17 cellular contexts compared by ENCODE assay signal in genomic region chr17:48634446-48635208, GRCh38. TPM values are rescaled to one million over a fixed set of nuclear protein-coding genes. Genes with fewer than 3 reads are reported as not detected.
DNase-seq lines count a peak whose midpoint lies in the region; ATAC-seq and TF ChIP-seq lines count a peak whose summit lies in the region.
"Had no signal": no experiment of that assay in that cellular context is flagged by ENCODE, and none has a peak within 500 bp of the region (broad histone marks: within the 10 kb centered on the region; RNA-seq: fewer than 3 reads in every experiment).

No MANE protein-coding gene starts in this region.

- no peaks in the 10 kb centered on the region for H3K9me3 ChIP-seq in Peyer's patch
- no peaks in the 10 kb centered on the region for H3K9me3 ChIP-seq in hepatocyte (ENCODE audit: low read depth)
- H3K9me3 ChIP-seq: SJSA1, vagina had no signal

- peak overlapping the region in 2 of 4 donors; percentile 40 to 52 for H3K4me3 ChIP-seq in Peyer's patch
- H3K4me3 ChIP-seq in hepatocyte = no peak overlapping the region
- H3K4me3 ChIP-seq: SJSA1, skin epidermis, vagina had no signal

- H3K4me2 ChIP-seq in hepatocyte = peak overlapping the region; percentile 64

- no peaks in the 10 kb centered on the region for H3K79me2 ChIP-seq in hepatocyte

- H2AFZ ChIP-seq in hepatocyte = no peak overlapping the region

- H3K36me3 ChIP-seq in Peyer's patch = no peaks in the 10 kb centered on the region
- H3K36me3 ChIP-seq in hepatocyte (replicated peaks; ENCODE audit: insufficient read depth, low read depth) = no peaks in the 10 kb centered on the region
- H3K36me3 ChIP-seq: SJSA1, vagina had no signal

- H3K36me3 Mint-ChIP-seq in activated CD8-positive, alpha-beta T cell treated with anti-CD3 and anti-CD28 coated beads, Interleukin-2, amount 10 ng/mL, durations not matched to agents 7 days and 5 days (ENCODE audit: low read depth) = no peaks in the 10 kb centered on the region
- no peaks in the 10 kb centered on the region for H3K36me3 Mint-ChIP-seq in activated CD8-positive, alpha-beta T cell treated with anti-CD3 and anti-CD28 coated beads for 36 hours (ENCODE audit: low read depth)
- H3K36me3 Mint-ChIP-seq: stimulated activated memory B cell treated with anti-CD40 and anti-IgM and Interleukin-4, amounts not matched to agents 10 μg/mL and 1 μg/mL and 100 μg/mL, for 72 hours had no signal

- no peaks in the 10 kb centered on the region for H3K9me3 Mint-ChIP-seq in activated CD8-positive, alpha-beta T cell treated with anti-CD3 and anti-CD28 coated beads, Interleukin-2, amount 10 ng/mL, durations not matched to agents 7 days and 5 days (ENCODE audit: insufficient read depth)
- no peaks in the 10 kb centered on the region for H3K9me3 Mint-ChIP-seq in activated CD8-positive, alpha-beta T cell treated with anti-CD3 and anti-CD28 coated beads for 36 hours
- H3K9me3 Mint-ChIP-seq: CD4-positive, alpha-beta T cell; stimulated activated memory B cell treated with anti-CD40 and anti-IgM and Interleukin-4, amounts not matched to agents 10 μg/mL and 1 μg/mL and 100 μg/mL, for 72 hours had no signal

- H3K4me1 ChIP-seq in Peyer's patch = peaks cover 0 to 64% (median 3%) of the 10 kb centered on the region in 4 donors
- no peaks in the 10 kb centered on the region for H3K4me1 ChIP-seq in hepatocyte (ENCODE audit: insufficient read depth)

- H3K27ac Mint-ChIP-seq in activated CD8-positive, alpha-beta T cell treated with anti-CD3 and anti-CD28 coated beads, Interleukin-2, amount 10 ng/mL, durations not matched to agents 7 days and 5 days = no peak overlapping the region
- H3K27ac Mint-ChIP-seq in activated CD8-positive, alpha-beta T cell treated with anti-CD3 and anti-CD28 coated beads for 36 hours = no peak overlapping the region
- H3K27ac Mint-ChIP-seq: CD4-positive, alpha-beta T cell; stimulated activated memory B cell treated with anti-CD40 and anti-IgM and Interleukin-4, amounts not matched to agents 10 μg/mL and 1 μg/mL and 100 μg/mL, for 72 hours had no signal

- no peak for DNase-seq in activated CD8-positive, alpha-beta T cell treated with anti-CD3 and anti-CD28 coated beads, Interleukin-2, amount 10 ng/mL, durations not matched to agents 7 days and 5 days
- DNase-seq in activated CD8-positive, alpha-beta T cell treated with anti-CD3 and anti-CD28 coated beads for 36 hours = no peak
- DNase-seq in Peyer's patch = peak in 2 of 3 donors; percentile 77 to 82
- DNase-seq in hepatocyte (ENCODE audit: low spot score) = no peak
- DNase-seq in sciatic nerve (ENCODE audit: low spot score) = peak; percentile 44
- DNase-seq in activated CD8-positive, alpha-beta memory T cell treated with anti-CD3 and anti-CD28 coated beads, Interleukin-2, amount 50 U/mL, for 48 hours = no peak
- DNase-seq in NCI-H748 (lab: John Stamatoyannopoulos, UW; ENCODE audit: unreplicated experiment) = no peak
- DNase-seq: anterior cingulate cortex; CD4-positive, alpha-beta T cell; NCI-H1694 had no signal

- no peaks in the 10 kb centered on the region for H3K9me2 ChIP-seq in hepatocyte (replicated peaks; ENCODE audit: insufficient read depth)

- no peak for ATAC-seq in activated CD8-positive, alpha-beta T cell treated with anti-CD3 and anti-CD28 coated beads, Interleukin-2, amount 10 ng/mL, durations not matched to agents 7 days and 5 days
- ATAC-seq in activated CD8-positive, alpha-beta T cell treated with anti-CD3 and anti-CD28 coated beads for 36 hours = no peak
- ATAC-seq in sciatic nerve (no peak), HG03442 (IDR thresholded peaks at IDR 0.05; ENCODE audit: unreplicated experiment) (no peak)
- ATAC-seq: stimulated activated memory B cell treated with anti-CD40 and anti-IgM and Interleukin-4, amounts not matched to agents 10 μg/mL and 1 μg/mL and 100 μg/mL, for 72 hours had no signal

- TF ChIP-seq POLR2A in Peyer's patch (IDR thresholded peaks at IDR 0.05) = no peak

- WGBS in hepatocyte (ENCODE audit: low lambda C conversion rate, missing lambda C conversion rate) = 37% methylated on average over 24 of the region's 24 CpGs

- peak overlapping the region; percentile 4 for H3K4me3 Mint-ChIP-seq in activated CD8-positive, alpha-beta T cell treated with anti-CD3 and anti-CD28 coated beads, Interleukin-2, amount 10 ng/mL, durations not matched to agents 7 days and 5 days
- no peak overlapping the region for H3K4me3 Mint-ChIP-seq in activated CD8-positive, alpha-beta T cell treated with anti-CD3 and anti-CD28 coated beads for 36 hours
- H3K4me3 Mint-ChIP-seq: CD4-positive, alpha-beta T cell had no signal

- CTCF ChIA-PET in activated CD8-positive, alpha-beta T cell treated with anti-CD3 and anti-CD28 coated beads, Interleukin-2, amount 10 ng/mL, durations not matched to agents 7 days and 5 days (lab: Charles Lee) = interaction anchor here (1.3 to 4.0 kb wide), 3 partner anchors 8 to 21 kb away, joined by 4 to 34 read pairs (median 19); partner anchors contain the start of gene HOXB9
- CTCF ChIA-PET in activated CD8-positive, alpha-beta T cell treated with anti-CD3 and anti-CD28 coated beads for 36 hours (lab: Charles Lee) = interaction anchor here (1.4 to 3.5 kb wide), 11 partner anchors 8 to 134 kb away, joined by 4 to 33 read pairs (median 11); partner anchors contain the start of genes HOXB8 and HOXB9

- H3K27ac ChIP-seq in Peyer's patch (peak overlapping the region in 3 of 4 donors; percentile 66 to 79 (median 70)), hepatocyte (no peak overlapping the region)
- H3K27ac ChIP-seq: SJSA1, skin epidermis, vagina had no signal

- no peak for TF ChIP-seq CTCF in activated CD8-positive, alpha-beta T cell treated with anti-CD3 and anti-CD28 coated beads for 36 hours (IDR thresholded peaks at IDR 0.05)
- TF ChIP-seq CTCF in Peyer's patch (IDR thresholded peaks at IDR 0.05) = no peak
- TF ChIP-seq CTCF in hepatocyte (IDR thresholded peaks at IDR 0.05; ENCODE audit: poor library complexity) = no peak

- intact Hi-C loops in activated CD8-positive, alpha-beta T cell treated with anti-CD3 and anti-CD28 coated beads for 36 hours (cut with micrococcal nuclease) = no loop called here
- intact Hi-C loops in sciatic nerve (cut with DNase I) = no loop called here

- peaks cover 0 to 8% of the 10 kb centered on the region in 2 donors for H3K27me3 ChIP-seq in Peyer's patch
- peaks cover 98% of the 10 kb centered on the region for H3K27me3 ChIP-seq in hepatocyte
- H3K27me3 ChIP-seq: vagina had no signal

- POLR2A ChIA-PET in activated CD8-positive, alpha-beta T cell treated with anti-CD3 and anti-CD28 coated beads, Interleukin-2, amount 10 ng/mL, durations not matched to agents 7 days and 5 days (lab: Charles Lee) = no interaction called here
- POLR2A ChIA-PET in activated CD8-positive, alpha-beta T cell treated with anti-CD3 and anti-CD28 coated beads for 36 hours (lab: Charles Lee) = interaction anchor here (0.7 kb wide), 1 partner anchor 11 kb away, joined by 3 read pairs; no protein-coding TSS in a partner anchor

- no peaks in the 10 kb centered on the region for H4K20me1 ChIP-seq in hepatocyte (ENCODE audit: insufficient read depth, poor library complexity, severe bottlenecking)

- peaks cover 83% of the 10 kb centered on the region for H3K27me3 Mint-ChIP-seq in activated CD8-positive, alpha-beta T cell treated with anti-CD3 and anti-CD28 coated beads, Interleukin-2, amount 10 ng/mL, durations not matched to agents 7 days and 5 days (ENCODE audit: low read depth)
- H3K27me3 Mint-ChIP-seq in activated CD8-positive, alpha-beta T cell treated with anti-CD3 and anti-CD28 coated beads for 36 hours = peaks cover 76% of the 10 kb centered on the region

- H3K4me1 Mint-ChIP-seq in activated CD8-positive, alpha-beta T cell treated with anti-CD3 and anti-CD28 coated beads, Interleukin-2, amount 10 ng/mL, durations not matched to agents 7 days and 5 days (ENCODE audit: low read depth) = peaks cover 14% of the 10 kb centered on the region
- H3K4me1 Mint-ChIP-seq in activated CD8-positive, alpha-beta T cell treated with anti-CD3 and anti-CD28 coated beads for 36 hours (ENCODE audit: low read depth) = peaks cover 6% of the 10 kb centered on the region

RNA-seq across cellular contexts. Expression of gene HOXB9, which starts 8.5 kb away (rescaled TPM):
- total RNA-seq in activated CD8-positive, alpha-beta T cell treated with anti-CD3 and anti-CD28 coated beads, Interleukin-2, amount 10 ng/mL, durations not matched to agents 7 days and 5 days = under 1 TPM; 0.37 to 0.65 TPM
- total RNA-seq in activated CD8-positive, alpha-beta T cell treated with anti-CD3 and anti-CD28 coated beads for 36 hours = 1 to 10 TPM; 6.9 to 7.0 TPM
- 10 to 100 TPM; 13.7 to 47.5 (median 24.9) TPM for total RNA-seq in Peyer's patch
- total RNA-seq in hepatocyte = 1.5 and 2.1 TPM in 2 replicates
- 0.73 and 2.5 TPM in 2 replicates for polyA plus RNA-seq in hepatocyte
- 0.18 TPM for total RNA-seq in sciatic nerve
- total RNA-seq: CD4-positive, alpha-beta T cell; lung microvascular endothelial cell; vagina had no signal

RNA-seq across cellular contexts. Expression of gene HOXB8, which starts 19.5 kb away (rescaled TPM):
- total RNA-seq in activated CD8-positive, alpha-beta T cell treated with anti-CD3 and anti-CD28 coated beads, Interleukin-2, amount 10 ng/mL, durations not matched to agents 7 days and 5 days = not detected
- not detected for total RNA-seq in activated CD8-positive, alpha-beta T cell treated with anti-CD3 and anti-CD28 coated beads for 36 hours
- total RNA-seq in Peyer's patch = 10 to 100 TPM in 3 of 4 donors, 1 to 10 TPM in 1; 1.8 to 21.2 (median 14.9) TPM
- total RNA-seq in hepatocyte = 0.57 and 1.6 TPM in 2 replicates
- 0.31 and 1.3 TPM in 2 replicates for polyA plus RNA-seq in hepatocyte
- total RNA-seq in sciatic nerve = 0.98 TPM
- total RNA-seq: CD4-positive, alpha-beta T cell; lung microvascular endothelial cell; SJSA1; vagina had no signal
- polyA plus RNA-seq: esophagus had no signal

RNA-seq across cellular contexts. Expression of gene HOXB7, which starts 23.8 kb away (rescaled TPM):
- total RNA-seq in activated CD8-positive, alpha-beta T cell treated with anti-CD3 and anti-CD28 coated beads, Interleukin-2, amount 10 ng/mL, durations not matched to agents 7 days and 5 days = under 1 TPM; 0.87 to 0.91 TPM
- 1 to 10 TPM in 1 of 2 experiments, under 1 TPM in 1; 0.50 to 1.0 TPM for total RNA-seq in activated CD8-positive, alpha-beta T cell treated with anti-CD3 and anti-CD28 coated beads for 36 hours
- total RNA-seq in Peyer's patch = 10 to 100 TPM; 10.7 to 22.8 (median 19.0) TPM
- 4.1 and 6.7 TPM in 2 replicates for total RNA-seq in hepatocyte
- polyA plus RNA-seq in hepatocyte = 13.7 and 15.9 TPM in 2 replicates
- 8.1 TPM for total RNA-seq in sciatic nerve
- total RNA-seq: CD4-positive, alpha-beta T cell had no signal

RNA-seq across cellular contexts. Expression of gene HOXB6, which starts 29.8 kb away (rescaled TPM):
- not detected for total RNA-seq in activated CD8-positive, alpha-beta T cell treated with anti-CD3 and anti-CD28 coated beads, Interleukin-2, amount 10 ng/mL, durations not matched to agents 7 days and 5 days
- total RNA-seq in activated CD8-positive, alpha-beta T cell treated with anti-CD3 and anti-CD28 coated beads for 36 hours = not detected
- total RNA-seq in Peyer's patch = 10 to 100 TPM; 34.3 to 98.4 (median 66.7) TPM
- 4.1 and 4.8 TPM in 2 replicates for total RNA-seq in hepatocyte
- 7.7 and 12.9 TPM in 2 replicates for polyA plus RNA-seq in hepatocyte
- total RNA-seq in sciatic nerve = 6.3 TPM
- total RNA-seq: CD4-positive, alpha-beta T cell had no signal

RNA-seq across cellular contexts. Expression of gene HOXB5, which starts 41.0 kb away (rescaled TPM):
- total RNA-seq in activated CD8-positive, alpha-beta T cell treated with anti-CD3 and anti-CD28 coated beads, Interleukin-2, amount 10 ng/mL, durations not matched to agents 7 days and 5 days = not detected
- total RNA-seq in activated CD8-positive, alpha-beta T cell treated with anti-CD3 and anti-CD28 coated beads for 36 hours = not detected
- total RNA-seq in Peyer's patch (10 to 100 TPM in 3 of 4 donors, 1 to 10 TPM in 1; 7.7 to 22.5 (median 15.0) TPM), hepatocyte (0.27 and 0.36 TPM in 2 replicates), sciatic nerve (2.4 TPM)
- polyA plus RNA-seq in hepatocyte = 3.3 and 4.4 TPM in 2 replicates
- total RNA-seq: CD4-positive, alpha-beta T cell; lung microvascular endothelial cell had no signal

Comparison
In these comparisons a context has a peak if more than half of its experiments do, and no peak if none do; other contexts are left out.
1. DNase-seq: peak in Peyer's patch (2 of 3) and sciatic nerve (single experiment); none in activated CD8-positive, alpha-beta T cell treated with anti-CD3 and anti-CD28 coated beads, Interleukin-2, amount 10 ng/mL, durations not matched to agents 7 days and 5 days (single experiment), activated CD8-positive, alpha-beta T cell treated with anti-CD3 and anti-CD28 coated beads for 36 hours (single experiment), hepatocyte (single experiment), activated CD8-positive, alpha-beta memory T cell treated with anti-CD3 and anti-CD28 coated beads, Interleukin-2, amount 50 U/mL, for 48 hours (single experiment) and NCI-H748 (single experiment).